ENCODE assay signal across 8 cellular contexts in genomic region chr18:43563780-43564179, GRCh38.
DNase-seq lines count a peak whose midpoint lies in the region; ATAC-seq, FAIRE-seq and TF ChIP-seq lines count a peak whose summit lies in the region.

No MANE protein-coding gene starts in this region.

- no peak overlapping the region for H2AFZ ChIP-seq in mammary epithelial cell (ENCODE audit: low read depth, low read length)

- TF ChIP-seq CTCF in mammary epithelial cell (conservative IDR thresholded peaks at IDR 0.05 in 1 of 2, IDR thresholded peaks at IDR 0.05 in 1 of 2; ENCODE audit: extremely low read depth in 1 of 2, insufficient read depth in 1 of 2, low read depth in 1 of 2, low read length in 2 of 2): peak; percentile 59 to 64
- peak; percentile 45 to 60 (median 51) for TF ChIP-seq CTCF in right lobe of liver (IDR thresholded peaks at IDR 0.05)

- H3K27me3 ChIP-seq in HAP-1 (ENCODE audit: low read depth) (no peaks in the 10 kb centered on the region), mammary epithelial cell (ENCODE audit: insufficient read depth, low read length) (no peaks in the 10 kb centered on the region), right lobe of liver (no peaks in the 10 kb centered on the region)

- H3K36me3 ChIP-seq in HAP-1 (replicated peaks) (no peaks in the 10 kb centered on the region), mammary epithelial cell (ENCODE audit: insufficient read depth, low read length) (no peaks in the 10 kb centered on the region), right lobe of liver (no peaks in the 10 kb centered on the region)

- FAIRE-seq in RCC 7860 (lab: Jason Lieb, UNC): no peak

- TF ChIP-seq POLR2A in right lobe of liver (IDR thresholded peaks at IDR 0.05): no peak

- H3K4me2 ChIP-seq in mammary epithelial cell (ENCODE audit: insufficient read depth, low read depth, low read length): no peak overlapping the region

- CTCF ChIA-PET in mammary epithelial cell (lab: Charles Lee; ENCODE audit: low non-redundant PET): no interaction called here

- DNase-seq in COR-L47 (lab: John Stamatoyannopoulos, UW) (peak; percentile 70), HAP-1 (ENCODE audit: low spot score in 2 of 2) (peak; percentile 44 to 57), NCI-H2227 (lab: John Stamatoyannopoulos, UW; ENCODE audit: unreplicated experiment) (peak; percentile 68), mammary epithelial cell (peak; percentile 30), right lobe of liver (peak in 1 of 3 donors; percentile 18), ureter (ENCODE audit: low spot score) (no peak), RCC 7860 (ENCODE audit: low spot score) (no peak)

- H3K79me2 ChIP-seq in mammary epithelial cell (ENCODE audit: insufficient read depth, low read length): no peaks in the 10 kb centered on the region

- dilution Hi-C loops in mammary epithelial cell (cut with HindIII; ENCODE audit: low sequenced_read_pairs): no loop called here

- H3K4me1 ChIP-seq in HAP-1: no peaks in the 10 kb centered on the region
- no peaks in the 10 kb centered on the region for H3K4me1 ChIP-seq in mammary epithelial cell (ENCODE audit: insufficient read depth, low read length)
- H3K4me1 ChIP-seq in right lobe of liver: no peaks in the 10 kb centered on the region

- H3K9me3 ChIP-seq in HAP-1: no peaks in the 10 kb centered on the region
- no peaks in the 10 kb centered on the region for H3K9me3 ChIP-seq in mammary epithelial cell (replicated peaks; ENCODE audit: insufficient read depth, low read length)
- no peaks in the 10 kb centered on the region for H3K9me3 ChIP-seq in right lobe of liver

- BruUV-seq in mammary epithelial cell (replicated peaks; lab: Mats Ljungman, UMichigan): no TSS peak

- in situ Hi-C loops in HAP-1 (cut with MboI; ENCODE audit: low sequenced_read_pairs): loop anchor here (25.0 kb wide), 2 partner anchors 1276 to 1501 kb away; no protein-coding TSS in a partner anchor
- in situ Hi-C loops in mammary epithelial cell (cut with MboI; ENCODE audit: low sequenced_read_pairs in 2 of 2): loop anchor here (25.0 kb wide), 4 partner anchors 151 to 1251 kb away; partner anchors contain the start of gene SYT4 (in 1 of the 2)

- H3K9ac ChIP-seq in mammary epithelial cell (ENCODE audit: insufficient read depth, low read length): no peak overlapping the region

- 41% methylated on average over 3 of the region's 3 CpGs for WGBS in mammary epithelial cell (ENCODE audit: low coverage, missing lambda C conversion rate)
- 9% methylated on average over 3 of the region's 3 CpGs for WGBS in right lobe of liver (ENCODE audit: insufficient coverage, low coverage, low lambda C conversion rate, missing lambda C conversion rate)

- H3K27ac ChIP-seq in mammary epithelial cell (ENCODE audit: insufficient read depth, low read depth, low read length): no peak overlapping the region
- H3K27ac ChIP-seq in right lobe of liver: no peak overlapping the region

- intact Hi-C loops in mammary epithelial cell (cut with micrococcal nuclease): loop anchor here (1.0 to 5.0 kb wide), 7 partner anchors 48 to 1447 kb away; partner anchors contain the start of gene SYT4
- intact Hi-C loops in right lobe of liver (cut with DNase I): no loop called here

- H4K20me1 ChIP-seq in mammary epithelial cell (ENCODE audit: insufficient read depth, low read length): no peaks in the 10 kb centered on the region

- peak; percentile 81 to 94 (median 88) for ATAC-seq in right lobe of liver
- no peak for ATAC-seq in GM21447 (IDR thresholded peaks at IDR 0.05; ENCODE audit: unreplicated experiment)

- H3K4me3 ChIP-seq in HAP-1 (no peak overlapping the region), mammary epithelial cell (replicated peaks in 1 of 3; ENCODE audit: insufficient read depth in 1 of 3, low read depth in 2 of 3, low read length in 3 of 3) (no peak overlapping the region), right lobe of liver (no peak overlapping the region)

Comparison
In these comparisons a context has a peak if more than half of its experiments do, and no peak if none do; other contexts are left out.
1. DNase-seq: peak in COR-L47 (single experiment), HAP-1 (2 of 2), NCI-H2227 (single experiment) and mammary epithelial cell (single experiment); none in ureter (single experiment) and RCC 7860 (single experiment).